ENCODE assay signal across 16 cellular contexts in genomic region chr7:157022681-157023588, GRCh38. TPM values are rescaled to one million over a fixed set of nuclear protein-coding genes. Genes with fewer than 3 reads are reported as not detected.
DNase-seq lines count a peak whose midpoint lies in the region; ATAC-seq and TF ChIP-seq lines count a peak whose summit lies in the region.
"Had no signal": no experiment of that assay in that cellular context is flagged by ENCODE, and none has a peak within 500 bp of the region (broad histone marks: within the 10 kb centered on the region; RNA-seq: fewer than 3 reads in every experiment).

No MANE protein-coding gene starts in this region.

- H3K9me3 Mint-ChIP-seq in H9 (peaks cover 0 to 9% of the 10 kb centered on the region in 2 experiments; a peak in 2 of 5 replicates), chondrocyte (ENCODE audit: low read depth) (no peaks in the 10 kb centered on the region)

- no peak overlapping the region for H3K4ac ChIP-seq in H9 (ENCODE audit: low read depth, low read length)

- peaks cover 14 to 17% of the 10 kb centered on the region in 2 experiments for H3K4me1 Mint-ChIP-seq in H9
- H3K4me1 Mint-ChIP-seq in chondrocyte (ENCODE audit: low read depth) = peaks cover 8% of the 10 kb centered on the region

- no peak overlapping the region for H3K56ac ChIP-seq in H9 (ENCODE audit: insufficient read length, low read depth, low read length)

- no peak overlapping the region for H2BK12ac ChIP-seq in H9 (ENCODE audit: insufficient read length, low read depth, low read length)

- no peak overlapping the region for H3K27ac ChIP-seq in H9 (ENCODE audit: insufficient read length, low read depth, low read length)
- no peak overlapping the region for H3K27ac ChIP-seq in osteoblast (ENCODE audit: low read depth, low read length)
- H3K27ac ChIP-seq: ascending aorta, gastrocnemius medialis had no signal

- H3K9me3 ChIP-seq in H9 (ENCODE audit: control insufficient read depth, low read depth, low read length) = no peaks in the 10 kb centered on the region
- no peaks in the 10 kb centered on the region for H3K9me3 ChIP-seq in osteoblast (ENCODE audit: low read depth, low read length)
- H3K9me3 ChIP-seq: ascending aorta, gastrocnemius medialis had no signal

- no peaks in the 10 kb centered on the region for H3K79me1 ChIP-seq in H9 (ENCODE audit: insufficient read depth, low read depth, low read length, poor library complexity, severe bottlenecking)

- H3K79me2 ChIP-seq in H9 (ENCODE audit: insufficient read depth, low read length) (no peaks in the 10 kb centered on the region), osteoblast (ENCODE audit: insufficient read depth, low read length) (no peaks in the 10 kb centered on the region)

- H4K8ac ChIP-seq in H9 (replicated peaks; ENCODE audit: insufficient read length, low read depth, low read length) = no peak overlapping the region

- no peak overlapping the region for H3K23ac ChIP-seq in H9 (ENCODE audit: insufficient read length, low read depth, low read length)

- WGBS in H9 (ENCODE audit: extremely low coverage, insufficient read length, low lambda C conversion rate) = no CpG with 5 or more reads among the region's 19 CpGs

- no peak overlapping the region for H3K9ac ChIP-seq in H9 (ENCODE audit: extremely low read depth, insufficient read length, low read length)

- H2AFZ ChIP-seq in H9 (ENCODE audit: low read length) = no peak overlapping the region
- no peak overlapping the region for H2AFZ ChIP-seq in osteoblast (ENCODE audit: low read length)

- H3K18ac ChIP-seq in H9 (ENCODE audit: insufficient read length, low read depth, low read length) = no peak overlapping the region

- H2BK15ac ChIP-seq in H9 (ENCODE audit: low read depth, low read length) = no peak overlapping the region

- ATAC-seq in GM18873 (IDR thresholded peaks at IDR 0.05; ENCODE audit: low FRiP score, unreplicated experiment) (peak; percentile 63), GM21423 (IDR thresholded peaks at IDR 0.05; ENCODE audit: unreplicated experiment) (no peak)
- ATAC-seq: gastrocnemius medialis had no signal

- H3K4me3 ChIP-seq in osteoblast (ENCODE audit: insufficient read depth, low read length) = no peak overlapping the region
- H3K4me3 ChIP-seq: ascending aorta, gastrocnemius medialis, smooth muscle cell had no signal

- H2AK5ac ChIP-seq in H9 (ENCODE audit: insufficient read length, low read length) = no peak overlapping the region

- H3K27ac Mint-ChIP-seq in H9 (no peak overlapping the region), chondrocyte (ENCODE audit: unreplicated experiment) (no peak overlapping the region)

- H3K23me2 ChIP-seq in H9 (ENCODE audit: insufficient read length, low read depth, low read length, poor library complexity, severe bottlenecking) = no peaks in the 10 kb centered on the region

- 0 out of 2 replicates have a peak, but pooled peaks cover 2% of the 10 kb centered on the region for H3K4me1 ChIP-seq in H9 (ENCODE audit: insufficient read depth, low read length)
- no peaks in the 10 kb centered on the region for H3K4me1 ChIP-seq in osteoblast (ENCODE audit: insufficient read depth, low read length)

- H2BK5ac ChIP-seq in H9 (ENCODE audit: insufficient read length, low read length) = no peak overlapping the region

- DNase-seq in H9 (peak; percentile 60), chondrocyte (ENCODE audit: low spot score) (peak; percentile 67), osteoblast (ENCODE audit: insufficient read length, low spot score, missing footprints) (peak; percentile 85), HT-29 (ENCODE audit: low spot score) (no peak), NCI-H2171 treated with DMSO at 0.1 percent for 48 hours (lab: John Stamatoyannopoulos, UW) (no peak)
- DNase-seq: CD4-positive, alpha-beta memory T cell; gastrocnemius medialis; kidney glomerular epithelial cell; MV-4-11; NCI-H82; SIG-M5; substantia nigra had no signal

- H3K4me3 Mint-ChIP-seq in H9 = peak overlapping the region in 1 of 2 experiments; percentile 58; a peak in 2 of 5 replicates
- H3K4me3 Mint-ChIP-seq in chondrocyte (ENCODE audit: unreplicated experiment) = no peak overlapping the region

- H2BK20ac ChIP-seq in H9 (ENCODE audit: low read depth, low read length, poor library complexity, severe bottlenecking) = no peak overlapping the region

- H4K91ac ChIP-seq in H9 (ENCODE audit: insufficient read length, low read depth, low read length) = no peak overlapping the region

- H3T11ph ChIP-seq in H9 (ENCODE audit: low read length) = no peak overlapping the region

- H4K5ac ChIP-seq in H9 (ENCODE audit: insufficient read length, low read depth, low read length) = no peak overlapping the region

- no peak overlapping the region for H3K14ac ChIP-seq in H9 (ENCODE audit: insufficient read depth, low read length)

- no peaks in the 10 kb centered on the region for H3K36me3 ChIP-seq in osteoblast (ENCODE audit: insufficient read depth, low read length)
- H3K36me3 ChIP-seq: ascending aorta, gastrocnemius medialis had no signal

- H2BK120ac ChIP-seq in H9 (ENCODE audit: low read depth, low read length, poor library complexity, severe bottlenecking) = no peak overlapping the region

- no peaks in the 10 kb centered on the region for H4K20me1 ChIP-seq in H9 (ENCODE audit: control insufficient read depth, insufficient read depth, insufficient read length)
- H4K20me1 ChIP-seq in osteoblast (ENCODE audit: insufficient read depth, low read length) = no peaks in the 10 kb centered on the region

- H3K36me3 Mint-ChIP-seq in H9 (ENCODE audit: insufficient read depth in 1 of 3, low read depth in 3 of 3) (no peaks in the 10 kb centered on the region), chondrocyte (ENCODE audit: low read depth) (no peaks in the 10 kb centered on the region)
- H3K36me3 Mint-ChIP-seq: CD4-positive, alpha-beta memory T cell had no signal

- H3K27me3 Mint-ChIP-seq in H9 (ENCODE audit: low read depth) (peaks cover 99% of the 10 kb centered on the region), chondrocyte (ENCODE audit: low read depth) (peaks cover 70% of the 10 kb centered on the region)

- H3K4me2 ChIP-seq in H9 (ENCODE audit: insufficient read depth, insufficient read length, low read length) (peak overlapping the region; percentile 15), osteoblast (ENCODE audit: insufficient read depth, low read length) (no peak overlapping the region)
- H3K4me2 ChIP-seq: smooth muscle cell had no signal

- H3K27me3 ChIP-seq in H9 (ENCODE audit: insufficient read depth, low read length) (peaks cover 77% of the 10 kb centered on the region), osteoblast (ENCODE audit: insufficient read depth, low read length) (peaks cover 89% of the 10 kb centered on the region)

- no peak for TF ChIP-seq CTCF in H9 (conservative IDR thresholded peaks at IDR 0.05)
- no peak for TF ChIP-seq CTCF in chondrocyte (IDR thresholded peaks at IDR 0.05)
- no peak for TF ChIP-seq CTCF in osteoblast (IDR thresholded peaks at IDR 0.05; ENCODE audit: extremely low read depth, low read depth, low read length)

RNA-seq across cellular contexts. Expression of gene MNX1, which starts 12.5 kb away (rescaled TPM):
- total RNA-seq in H9 (2021) (0.20 TPM in 1 of 2 replicates, not detected in the other), chondrocyte (not detected in 3 replicates), osteoblast (not detected in 2 replicates)
- total RNA-seq in HT-29 (2014; rRNA removed; shearing (Covaris generic)) = 21.9 and 34.5 TPM in 2 replicates
- total RNA-seq: ascending aorta; CD4-positive, alpha-beta memory T cell; smooth muscle cell had no signal

Comparison
In these comparisons a context has a peak if more than half of its experiments do, and no peak if none do; other contexts are left out.
1. DNase-seq: peak in H9 (single experiment), chondrocyte (single experiment) and osteoblast (single experiment); none in HT-29 (single experiment) and NCI-H2171 treated with DMSO at 0.1 percent for 48 hours (single experiment).
2. RNA of gene MNX1, which starts 12.5 kb away (total RNA-seq): 21.9 to 34.5 TPM in HT-29; 0.20 TPM in H9, not detected in chondrocyte and not detected in osteoblast; every median in the first group is over 10 times any median in the second.